In the genomic region with DNA sequence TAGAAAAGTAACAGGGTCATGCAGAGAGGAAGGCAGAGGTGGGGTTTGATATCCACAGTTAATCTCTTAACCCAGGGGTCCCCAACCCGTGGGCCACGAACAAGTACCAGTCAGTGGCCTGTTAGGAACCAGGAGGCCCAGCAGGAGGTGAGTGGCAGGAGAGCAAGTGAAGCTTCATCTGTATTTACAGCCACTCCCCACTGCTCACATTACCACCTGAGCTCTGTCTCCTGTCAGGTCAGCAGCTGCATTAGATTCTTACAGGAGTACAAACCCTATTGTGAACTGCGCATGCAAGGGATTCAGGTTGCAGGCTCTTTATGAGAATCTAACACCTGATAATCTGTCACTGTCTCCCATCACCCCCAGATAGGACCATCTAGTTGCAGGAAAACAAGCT, we compare ENCODE assay signal across 23 cellular contexts.
DNase-seq lines count a peak whose midpoint lies in the region; ATAC-seq lines count a peak whose summit lies in the region.
"Had no signal": no experiment of that assay in that cellular context is flagged by ENCODE, and none has a peak within 500 bp of the region (broad histone marks: within the 10 kb centered on the region; RNA-seq: fewer than 3 reads in every experiment).

No MANE protein-coding gene starts in this region.

- H3K27me3 Mint-ChIP-seq in naive B cell = no peaks in the 10 kb centered on the region

- DNase-seq in NCI-H2107 treated with DMSO at 0.1 percent for 48 hours (lab: John Stamatoyannopoulos, UW; ENCODE audit: unreplicated experiment) (peak; percentile 66), NCI-H2107 (lab: John Stamatoyannopoulos, UW) (no peak), NCI-H128 (lab: John Stamatoyannopoulos, UW; ENCODE audit: unreplicated experiment) (peak; percentile 56), NCI-H69 (lab: John Stamatoyannopoulos, UW) (peak; percentile 76), naive B cell (no peak), AML-193 (lab: John Stamatoyannopoulos, UW) (no peak)
- DNase-seq: activated CD4-positive, alpha-beta T cell treated with anti-CD3 and anti-CD28 coated beads, Interleukin-2, amount 50 U/mL, for 1 hour; activated T-cell treated with anti-CD3 and anti-CD28 coated beads, Interleukin-2, amount 50 U/mL, for 48 hours; BE2C; DND-41; gastrocnemius medialis; left cardiac atrium; SHP77; stimulated activated CD4-positive, alpha-beta T cell treated with anti-CD3 and anti-CD28 coated beads, Interleukin-2, amount 100 ng/mL, for 24 hours; stomach; T1000; thyroid gland had no signal

- peaks cover 11 to 18% (median 15%) of the 10 kb centered on the region in 3 donors for H3K4me1 Mint-ChIP-seq in naive B cell
- H3K4me1 Mint-ChIP-seq: central memory CD8-positive, alpha-beta T cell; memory B cell had no signal

- peak overlapping the region in 4 of 8 donors; percentile 3 to 76 (median 28) for H3K4me3 Mint-ChIP-seq in naive B cell
- H3K4me3 Mint-ChIP-seq: central memory CD8-positive, alpha-beta T cell; memory B cell had no signal

- peak overlapping the region in 4 of 6 donors; percentile 12 to 88 (median 37) for H3K27ac Mint-ChIP-seq in naive B cell
- H3K27ac Mint-ChIP-seq: IgD-negative memory B cell, memory B cell had no signal

- peaks cover 0 to 3% of the 10 kb centered on the region in 2 donors for H3K36me3 Mint-ChIP-seq in naive B cell
- H3K36me3 Mint-ChIP-seq: IgD-negative memory B cell, memory B cell had no signal

- H3K9me3 Mint-ChIP-seq in naive B cell = peaks cover 0 to 11% (median 5%) of the 10 kb centered on the region in 7 donors
- H3K9me3 Mint-ChIP-seq: central memory CD8-positive, alpha-beta T cell; memory B cell had no signal

- ATAC-seq in naive B cell (ENCODE audit: low read depth in 2 of 2) = no peak
- ATAC-seq in HG02981 (IDR thresholded peaks at IDR 0.05; ENCODE audit: unreplicated experiment) = no peak
- ATAC-seq in HG02610 (IDR thresholded peaks at IDR 0.05; ENCODE audit: unreplicated experiment) = no peak
- ATAC-seq: gastrocnemius medialis, left cardiac atrium, Panc1 had no signal

Comparison
In these comparisons a context has a peak if more than half of its experiments do, and no peak if none do; other contexts are left out.
1. DNase-seq: peak in NCI-H2107 treated with DMSO at 0.1 percent for 48 hours (single experiment), NCI-H128 (single experiment) and NCI-H69 (single experiment); none in NCI-H2107 (single experiment), naive B cell (single experiment) and AML-193 (0 of 2).